Comparison of ENCODE assay signal across 10 cellular contexts in the genomic region with DNA sequence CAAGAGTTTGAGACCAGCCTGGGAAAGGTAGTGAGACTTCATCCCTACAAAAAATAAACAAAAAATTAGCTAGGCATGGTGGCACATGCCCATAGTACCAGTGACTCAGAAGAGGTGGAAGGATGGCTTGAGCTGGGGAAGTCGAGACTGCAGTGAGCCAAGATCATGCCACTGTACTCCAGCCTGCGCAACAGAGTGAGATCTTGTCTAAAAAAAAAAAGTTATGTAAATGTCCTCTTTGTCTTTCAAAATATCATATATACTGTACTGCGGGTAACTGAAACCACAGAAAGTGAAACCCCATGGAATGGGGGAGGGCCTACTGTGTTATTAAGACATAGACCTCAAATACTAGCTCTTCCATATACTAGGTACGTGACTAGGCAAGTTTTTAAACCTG. TPM values are rescaled to one million over a fixed set of nuclear protein-coding genes. Genes with fewer than 3 reads are reported as not detected.
DNase-seq lines count a peak whose midpoint lies in the region; ATAC-seq and TF ChIP-seq lines count a peak whose summit lies in the region.
"Had no signal": no experiment of that assay in that cellular context is flagged by ENCODE, and none has a peak within 500 bp of the region (broad histone marks: within the 10 kb centered on the region; RNA-seq: fewer than 3 reads in every experiment).

No MANE protein-coding gene starts in this region.

- no peak overlapping the region for H3K9ac ChIP-seq in colonic mucosa (ENCODE audit: low read depth in 2 of 2, low read length in 2 of 2)

- intact Hi-C loops in CD4-positive, alpha-beta memory T cell (cut with micrococcal nuclease), result no loop called here
- intact Hi-C loops in colonic mucosa (cut with DNase I), result no loop called here

- H3K4me3 Mint-ChIP-seq in stimulated activated naive CD8-positive, alpha-beta T cell treated with anti-CD3 and anti-CD28 coated beads, Interleukin-15, amount 100 ng/mL, for 72 hours, result no peak overlapping the region
- no peak overlapping the region for H3K4me3 Mint-ChIP-seq in CD4-positive, alpha-beta memory T cell

- DNase-seq in MV-4-11 (lab: John Stamatoyannopoulos, UW), result peak; percentile 93
- no peak for DNase-seq in stimulated activated naive CD8-positive, alpha-beta T cell treated with anti-CD3 and anti-CD28 coated beads, Interleukin-15, amount 100 ng/mL, for 72 hours
- DNase-seq in CD4-positive, alpha-beta memory T cell, result no peak
- DNase-seq in HuH-7.5 (ENCODE audit: low spot score), result no peak
- DNase-seq in colonic mucosa, result no peak
- DNase-seq: KBM-7 had no signal

- no peaks in the 10 kb centered on the region for H3K27me3 ChIP-seq in CD4-positive, alpha-beta memory T cell (ENCODE audit: insufficient read depth, low read length)
- H3K27me3 ChIP-seq in colonic mucosa, result no peaks in the 10 kb centered on the region

- H3K27ac ChIP-seq in CD4-positive, alpha-beta memory T cell (ENCODE audit: low read depth, low read length), result no peak overlapping the region
- no peak overlapping the region for H3K27ac ChIP-seq in colonic mucosa

- no peaks in the 10 kb centered on the region for H3K27me3 Mint-ChIP-seq in stimulated activated naive CD8-positive, alpha-beta T cell treated with anti-CD3 and anti-CD28 coated beads, Interleukin-15, amount 100 ng/mL, for 72 hours
- H3K27me3 Mint-ChIP-seq in CD4-positive, alpha-beta memory T cell, result no peaks in the 10 kb centered on the region

- POLR2A ChIA-PET in CD4-positive, alpha-beta memory T cell (lab: Charles Lee; ENCODE audit: partially characterized antibody), result no interaction called here

- TF ChIP-seq CTCF in colonic mucosa (IDR thresholded peaks at IDR 0.05), result no peak

- H3K36me3 Mint-ChIP-seq in CD4-positive, alpha-beta memory T cell, result peaks cover 37 to 52% of the 10 kb centered on the region in 2 donors

- H3K36me3 ChIP-seq in CD4-positive, alpha-beta memory T cell (ENCODE audit: insufficient read depth, low read length), result peaks cover 26% of the 10 kb centered on the region
- H3K36me3 ChIP-seq in colonic mucosa, result peaks cover 1% of the 10 kb centered on the region

- no peaks in the 10 kb centered on the region for H3K9me3 ChIP-seq in CD4-positive, alpha-beta memory T cell (ENCODE audit: control insufficient read depth in 1 of 2, low read length in 2 of 2)
- no peaks in the 10 kb centered on the region for H3K9me3 ChIP-seq in colonic mucosa

- H3K9me3 Mint-ChIP-seq in stimulated activated naive CD8-positive, alpha-beta T cell treated with anti-CD3 and anti-CD28 coated beads, Interleukin-15, amount 100 ng/mL, for 72 hours, result no peaks in the 10 kb centered on the region
- H3K9me3 Mint-ChIP-seq in CD4-positive, alpha-beta memory T cell, result no peaks in the 10 kb centered on the region

- H3K27ac Mint-ChIP-seq in stimulated activated naive CD8-positive, alpha-beta T cell treated with anti-CD3 and anti-CD28 coated beads, Interleukin-15, amount 100 ng/mL, for 72 hours, result peak overlapping the region in 1 of 2 donors; percentile 27
- H3K27ac Mint-ChIP-seq in CD4-positive, alpha-beta memory T cell, result peak overlapping the region in 1 of 7 donors; percentile 80

- peak; percentile 53 for ATAC-seq in GM19372 (IDR thresholded peaks at IDR 0.05; ENCODE audit: low read depth, unreplicated experiment)
- peak; percentile 83 for ATAC-seq in HG02943 (IDR thresholded peaks at IDR 0.05; ENCODE audit: low read depth, unreplicated experiment)
- ATAC-seq in stimulated activated naive CD8-positive, alpha-beta T cell treated with anti-CD3 and anti-CD28 coated beads, Interleukin-15, amount 100 ng/mL, for 72 hours, result peak; percentile 37

- H3K4me1 ChIP-seq in CD4-positive, alpha-beta memory T cell (ENCODE audit: insufficient read depth, low read length), result no peaks in the 10 kb centered on the region
- no peaks in the 10 kb centered on the region for H3K4me1 ChIP-seq in colonic mucosa

- peaks cover 7% of the 10 kb centered on the region for H3K4me1 Mint-ChIP-seq in stimulated activated naive CD8-positive, alpha-beta T cell treated with anti-CD3 and anti-CD28 coated beads, Interleukin-15, amount 100 ng/mL, for 72 hours
- no peaks in the 10 kb centered on the region for H3K4me1 Mint-ChIP-seq in CD4-positive, alpha-beta memory T cell

- CTCF ChIA-PET in CD4-positive, alpha-beta memory T cell (lab: Charles Lee; ENCODE audit: partially characterized antibody), result no interaction called here

- no peak overlapping the region for H3K4me3 ChIP-seq in CD4-positive, alpha-beta memory T cell (ENCODE audit: low read length in 2 of 2)
- no peak overlapping the region for H3K4me3 ChIP-seq in colonic mucosa
- H3K4me3 ChIP-seq: smooth muscle cell had no signal

RNA-seq across cellular contexts. Expression of a gene that starts 20.8 kb away (rescaled TPM):
- total RNA-seq in CD4-positive, alpha-beta memory T cell, result 10 to 100 TPM; 31.9 to 33.4 TPM
- polyA plus RNA-seq in CD4-positive, alpha-beta memory T cell, result 10 to 100 TPM; 49.8 to 67.2 TPM
- 10 to 100 TPM; 38.2 to 68.9 TPM for total RNA-seq in colonic mucosa

RNA-seq across cellular contexts. Expression of a gene that starts 40.8 kb away (rescaled TPM):
- 10 to 100 TPM; 94.4 to 97.8 TPM for total RNA-seq in CD4-positive, alpha-beta memory T cell
- polyA plus RNA-seq in CD4-positive, alpha-beta memory T cell, result 10 to 100 TPM in 1 of 2 donors, 1 to 10 TPM in 1; 9.1 to 13.6 TPM
- total RNA-seq in colonic mucosa, result 10 to 100 TPM; 58.3 to 67.6 TPM

RNA-seq across cellular contexts. Expression of a gene that starts 51.4 kb away (rescaled TPM):
- total RNA-seq in CD4-positive, alpha-beta memory T cell, result under 1 TPM; 0.80 to 0.87 TPM
- polyA plus RNA-seq in CD4-positive, alpha-beta memory T cell, result not detected
- under 1 TPM; 0.16 to 0.20 TPM for total RNA-seq in colonic mucosa
- total RNA-seq: mesenteric fat pad, smooth muscle cell had no signal
- polyA plus RNA-seq: smooth muscle cell had no signal
